10 cellular contexts compared by ENCODE assay signal in the genomic region with DNA sequence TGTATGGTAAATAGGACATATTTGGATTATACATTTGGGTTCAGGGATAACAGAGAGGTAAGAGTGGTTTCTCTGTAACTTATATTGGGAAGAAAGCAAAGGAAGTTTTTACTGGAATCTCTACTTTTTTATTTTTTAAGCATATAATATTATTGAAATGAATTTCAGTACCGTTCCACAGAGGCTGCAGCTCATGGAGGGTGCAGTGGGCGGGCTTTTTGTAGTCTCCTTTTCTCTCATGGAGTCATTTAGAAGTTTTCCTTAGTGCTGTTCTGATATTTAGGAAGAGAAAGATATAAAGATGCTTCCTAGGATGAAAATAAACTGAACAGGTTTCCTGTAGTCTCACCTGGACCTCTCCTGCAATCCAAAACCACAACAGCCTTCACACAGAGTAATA.
A peak's percentile ranks its signal among the peaks of the same experiment; 100 is the strongest.
DNase-seq lines count a peak whose midpoint lies in the region; ATAC-seq, FAIRE-seq and TF ChIP-seq lines count a peak whose summit lies in the region.
"Had no signal": no experiment of that assay in that cellular context is flagged by ENCODE, and none has a peak within 500 bp of the region (broad histone marks: within the 10 kb centered on the region; RNA-seq: fewer than 3 reads in every experiment).

No MANE protein-coding gene starts in this region.

- no peaks in the 10 kb centered on the region for H3K9me3 Mint-ChIP-seq in activated naive CD4-positive, alpha-beta T cell treated with anti-CD3 and anti-CD28 coated beads, Interleukin-2, amount 50 U/mL, for 24 hours
- H3K9me3 Mint-ChIP-seq in activated CD4-positive, alpha-beta memory T cell treated with anti-CD3 and anti-CD28 coated beads, Interleukin-2, amount 10 ng/mL, durations not matched to agents 7 days and 5 days, result no peaks in the 10 kb centered on the region

- TF ChIP-seq POLR2A in H54 (IDR thresholded peaks at IDR 0.05; ENCODE audit: low read depth, low read length), result no peak

- CTCF ChIA-PET in activated CD4-positive, alpha-beta memory T cell treated with anti-CD3 and anti-CD28 coated beads, Interleukin-2, amount 10 ng/mL, durations not matched to agents 7 days and 5 days (lab: Charles Lee), result no interaction called here

- H3K27me3 ChIP-seq in thoracic aorta (replicated peaks; ENCODE audit: insufficient read depth) (no peaks in the 10 kb centered on the region), pancreas (no peaks in the 10 kb centered on the region)

- no peaks in the 10 kb centered on the region for H3K27me3 Mint-ChIP-seq in activated naive CD4-positive, alpha-beta T cell treated with anti-CD3 and anti-CD28 coated beads, Interleukin-2, amount 50 U/mL, for 24 hours
- no peaks in the 10 kb centered on the region for H3K27me3 Mint-ChIP-seq in activated CD4-positive, alpha-beta memory T cell treated with anti-CD3 and anti-CD28 coated beads, Interleukin-2, amount 10 ng/mL, durations not matched to agents 7 days and 5 days

- H3K4me3 Mint-ChIP-seq in activated naive CD4-positive, alpha-beta T cell treated with anti-CD3 and anti-CD28 coated beads, Interleukin-2, amount 50 U/mL, for 24 hours, result peak overlapping the region; percentile 85
- H3K4me3 Mint-ChIP-seq in activated CD4-positive, alpha-beta memory T cell treated with anti-CD3 and anti-CD28 coated beads, Interleukin-2, amount 10 ng/mL, durations not matched to agents 7 days and 5 days, result peak overlapping the region; percentile 46

- ATAC-seq in left lobe of liver (peak; percentile 49), thoracic aorta (ENCODE audit: insufficient number of reproducible peaks, low FRiP score, low read depth) (no peak), pancreas (no peak)

- POLR2A ChIA-PET in activated CD4-positive, alpha-beta memory T cell treated with anti-CD3 and anti-CD28 coated beads, Interleukin-2, amount 10 ng/mL, durations not matched to agents 7 days and 5 days (lab: Charles Lee), result no interaction called here

- no peak overlapping the region for H3K27ac Mint-ChIP-seq in activated naive CD4-positive, alpha-beta T cell treated with anti-CD3 and anti-CD28 coated beads, Interleukin-2, amount 50 U/mL, for 24 hours
- H3K27ac Mint-ChIP-seq in activated CD4-positive, alpha-beta memory T cell treated with anti-CD3 and anti-CD28 coated beads, Interleukin-2, amount 10 ng/mL, durations not matched to agents 7 days and 5 days, result no peak overlapping the region

- H3K4me1 Mint-ChIP-seq in activated naive CD4-positive, alpha-beta T cell treated with anti-CD3 and anti-CD28 coated beads, Interleukin-2, amount 50 U/mL, for 24 hours, result peaks cover 12% of the 10 kb centered on the region
- H3K4me1 Mint-ChIP-seq in activated CD4-positive, alpha-beta memory T cell treated with anti-CD3 and anti-CD28 coated beads, Interleukin-2, amount 10 ng/mL, durations not matched to agents 7 days and 5 days, result peaks cover 5% of the 10 kb centered on the region

- H3K4me1 ChIP-seq in thoracic aorta (ENCODE audit: control insufficient read depth in 1 of 2, low read depth in 2 of 2) (no peaks in the 10 kb centered on the region), pancreas (no peaks in the 10 kb centered on the region)

- H3K4me3 ChIP-seq in thoracic aorta, result peak overlapping the region; percentile 71
- peak overlapping the region in 1 of 4 donors; percentile 28 for H3K4me3 ChIP-seq in pancreas

- TF ChIP-seq CTCF in thoracic aorta (IDR thresholded peaks at IDR 0.05) (no peak), pancreas (IDR thresholded peaks at IDR 0.05) (no peak)

- H3K27ac ChIP-seq in thoracic aorta, result no peak overlapping the region
- H3K27ac ChIP-seq in pancreas, result no peak overlapping the region

- no peak for DNase-seq in activated naive CD4-positive, alpha-beta T cell treated with Interleukin-2 at 50 U/mL for 16 hours
- no peak for DNase-seq in activated CD4-positive, alpha-beta memory T cell treated with anti-CD3 and anti-CD28 coated beads, Interleukin-2, amount 10 ng/mL, durations not matched to agents 7 days and 5 days
- DNase-seq in left lobe of liver (ENCODE audit: low spot score), result no peak
- no peak for DNase-seq in thoracic aorta (ENCODE audit: low spot score)
- no peak for DNase-seq in stimulated activated CD4-positive, alpha-beta T cell treated with anti-CD3 and anti-CD28 coated beads, Interleukin-12 subunit alpha, Interleukin-12 subunit beta, amount 100 ng/mL, for 4 hours
- no peak for DNase-seq in pancreas
- DNase-seq in H54 (ENCODE audit: insufficient read length, low spot score), result no peak
- DNase-seq: NCI-H1105; stimulated activated naive CD4-positive, alpha-beta T cell treated with Interleukin-2 at 50 U/mL for 16 hours had no signal

- H3K36me3 Mint-ChIP-seq in activated naive CD4-positive, alpha-beta T cell treated with anti-CD3 and anti-CD28 coated beads, Interleukin-2, amount 50 U/mL, for 24 hours, result no peaks in the 10 kb centered on the region
- no peaks in the 10 kb centered on the region for H3K36me3 Mint-ChIP-seq in activated CD4-positive, alpha-beta memory T cell treated with anti-CD3 and anti-CD28 coated beads, Interleukin-2, amount 10 ng/mL, durations not matched to agents 7 days and 5 days (ENCODE audit: low read depth)

- H3K9me3 ChIP-seq in thoracic aorta (no peaks in the 10 kb centered on the region), pancreas (no peaks in the 10 kb centered on the region)

- intact Hi-C loops in pancreas (cut with DNase I), result no loop called here

- no peak for FAIRE-seq in pancreas (lab: Jason Lieb, UNC)
- no peak for FAIRE-seq in H54 (lab: Jason Lieb, UNC)

- 84 to 89% methylated on average over 2 of the region's 2 CpGs for WGBS in pancreas, 2 donors

- H3K36me3 ChIP-seq in thoracic aorta (no peaks in the 10 kb centered on the region), pancreas (no peaks in the 10 kb centered on the region)
